Comparison of ENCODE assay signal across 9 cellular contexts in the genomic region with DNA sequence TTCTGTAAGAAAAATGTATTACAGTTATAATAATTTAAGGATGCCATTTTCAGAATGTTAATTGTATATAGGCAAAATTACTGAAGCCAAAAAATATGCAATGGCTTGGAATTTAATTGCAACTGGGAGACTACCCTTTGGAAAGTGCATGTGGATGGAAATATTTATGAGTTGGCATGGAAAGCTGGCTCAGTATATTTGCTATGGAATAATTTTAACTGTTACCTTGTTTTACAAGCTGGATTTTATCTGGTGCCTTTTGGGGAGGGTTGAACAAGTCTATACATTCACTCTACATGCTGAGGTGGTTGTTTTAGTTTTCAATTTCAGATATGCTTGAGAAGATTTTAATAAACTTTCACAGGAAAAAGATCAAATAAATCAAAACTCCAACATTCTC.
"Had no signal": no experiment of that assay in that cellular context is flagged by ENCODE, and none has a peak within 500 bp of the region (broad histone marks: within the 10 kb centered on the region; RNA-seq: fewer than 3 reads in every experiment).

No MANE protein-coding gene starts in this region.

- H3K27ac ChIP-seq: HL-60 had no signal

- H3K36me3 ChIP-seq: HAP-1 had no signal

- ATAC-seq: GM23338, HCT116, HepG2, K562 had no signal

- H3K9me3 ChIP-seq: HAP-1 had no signal

- H3K4me1 ChIP-seq: HAP-1 had no signal

- H3K4me3 ChIP-seq: GM23338, HAP-1, K562 had no signal

- DNase-seq: H7, HFFc6, KG1 had no signal
